Comparison of ENCODE assay signal across 8 cellular contexts in the genomic region with DNA sequence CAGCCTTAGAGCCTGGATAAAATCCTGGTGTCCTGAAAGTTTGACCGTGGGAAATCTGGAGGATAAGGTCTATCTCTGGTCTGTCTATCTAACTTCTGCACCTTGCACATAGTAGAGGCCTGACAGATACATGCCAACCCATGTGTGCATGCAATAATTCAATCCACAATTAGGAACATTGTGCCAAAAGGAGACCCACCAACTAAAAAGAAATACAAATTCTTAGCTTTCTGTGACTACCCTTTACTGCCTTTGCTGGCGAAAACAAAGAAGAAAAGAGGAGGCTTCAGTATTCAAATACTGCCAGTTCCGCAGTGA. TPM values are rescaled to one million over a fixed set of nuclear protein-coding genes. Genes with fewer than 3 reads are reported as not detected.
DNase-seq lines count a peak whose midpoint lies in the region; ATAC-seq, FAIRE-seq and TF ChIP-seq lines count a peak whose summit lies in the region.

No MANE protein-coding gene starts in this region.

- peak overlapping the region; percentile 99 for H2AFZ ChIP-seq in OCI-LY7 (ENCODE audit: low read length)

- H4K20me1 ChIP-seq in OCI-LY7 (ENCODE audit: insufficient read depth, low read length), result no peaks in the 10 kb centered on the region

- H3K9me3 ChIP-seq in OCI-LY7 (ENCODE audit: low read length) (no peaks in the 10 kb centered on the region), pancreas (no peaks in the 10 kb centered on the region)

- no peaks in the 10 kb centered on the region for H3K9me2 ChIP-seq in OCI-LY7 (ENCODE audit: insufficient read depth, low read length)

- 54 to 59% methylated on average over 3 of the region's 3 CpGs for WGBS in pancreas, 2 donors

- peaks cover 33% of the 10 kb centered on the region for H3K79me2 ChIP-seq in OCI-LY7 (ENCODE audit: insufficient read depth, low read depth, low read length)

- CTCF ChIA-PET in OCI-LY7 (lab: Charles Lee; ENCODE audit: unreplicated experiment), result no interaction called here

- no peak for DNase-seq in D721Med (ENCODE audit: insufficient read length, low spot score)
- DNase-seq in OCI-LY7 (ENCODE audit: low spot score), result no peak
- no peak for DNase-seq in epithelial cell of esophagus (ENCODE audit: low read depth)
- DNase-seq in pancreas, result no peak
- DNase-seq in GOT3 (lab: John Stamatoyannopoulos, UW), result no peak
- no peak for DNase-seq in hippocampal formation (lab: John Stamatoyannopoulos, UW)

- H3K4me3 ChIP-seq in OCI-LY7 (ENCODE audit: low read depth, low read length, poor library complexity, severe bottlenecking) (peak overlapping the region; percentile 78), epithelial cell of esophagus (ENCODE audit: low read length) (peak overlapping the region; percentile 94), pancreas (peak overlapping the region; percentile 62 to 95 (median 75))

- no TSS peak for BruUV-seq in OCI-LY7 (replicated peaks; lab: Mats Ljungman, UMichigan)

- peaks cover 23% of the 10 kb centered on the region for H3K4me1 ChIP-seq in OCI-LY7 (ENCODE audit: insufficient read depth, low read length, poor library complexity, severe bottlenecking)
- peaks cover 9 to 21% (median 21%) of the 10 kb centered on the region in 3 donors for H3K4me1 ChIP-seq in pancreas

- POLR2A ChIA-PET in OCI-LY7 (lab: Charles Lee), result interaction anchor here (1.0 to 2.1 kb wide), 5 partner anchors 9 to 238 kb away, joined by 3 to 7 read pairs (median 4); no protein-coding TSS in a partner anchor

- peak overlapping the region; percentile 77 for H3K27ac ChIP-seq in OCI-LY7 (ENCODE audit: low read depth, low read length, poor library complexity, severe bottlenecking)
- H3K27ac ChIP-seq in pancreas, result peak overlapping the region; percentile 74 to 93 (median 78)

- FAIRE-seq in D721Med (lab: Jason Lieb, UNC) (peak; percentile 25), pancreas (lab: Jason Lieb, UNC) (no peak)

- intact Hi-C loops in OCI-LY7 (cut with micrococcal nuclease; ENCODE audit: unreplicated experiment), result loop anchor here (2.0 to 10.0 kb wide), 4 partner anchors 110 to 1182 kb away; a partner anchor contains a TSS
- intact Hi-C loops in pancreas (cut with DNase I), result no loop called here

- no peaks in the 10 kb centered on the region for H3K27me3 ChIP-seq in pancreas

- H3K36me3 ChIP-seq in OCI-LY7 (ENCODE audit: insufficient read depth, low read length) (peaks cover 17% of the 10 kb centered on the region), pancreas (no peaks in the 10 kb centered on the region)

- ATAC-seq in pancreas (no peak), HG03097 (IDR thresholded peaks at IDR 0.05; ENCODE audit: low FRiP score, unreplicated experiment) (no peak), GM19452 (IDR thresholded peaks at IDR 0.05; ENCODE audit: unreplicated experiment) (no peak)

- H3K4me2 ChIP-seq in OCI-LY7 (ENCODE audit: low read length), result peak overlapping the region; percentile 69

- TF ChIP-seq CTCF in D721Med (IDR thresholded peaks at IDR 0.05; ENCODE audit: insufficient read depth, missing control alignments) (no peak), OCI-LY7 (conservative IDR thresholded peaks at IDR 0.05; ENCODE audit: low read length) (no peak), epithelial cell of esophagus (IDR thresholded peaks at IDR 0.05; ENCODE audit: insufficient read depth, low read depth, low read length, missing control alignments) (no peak), pancreas (IDR thresholded peaks at IDR 0.05) (no peak)

RNA-seq across cellular contexts. Expression of a gene that starts 0.4 kb away (rescaled TPM):
- 17.5 and 28.2 TPM in 2 replicates for total RNA-seq in OCI-LY7 (2014; rRNA removed; shearing (Covaris generic))
- total RNA-seq in OCI-LY7 (2022) (22.6 and 25.7 TPM in 2 replicates), pancreas (10 to 100 TPM in 1 of 6 donors, 1 to 10 TPM in 5; 5.9 to 11.9 (median 7.7) TPM)
- polyA plus RNA-seq in pancreas, result 1 to 10 TPM; 3.3 to 5.1 TPM

RNA-seq across cellular contexts. Expression of a gene that starts 44.7 kb away (rescaled TPM):
- not detected in 2 replicates for total RNA-seq in OCI-LY7 (2014; rRNA removed; shearing (Covaris generic))
- 0.30 TPM in 1 of 2 replicates, not detected in the other for total RNA-seq in OCI-LY7 (2022)
- under 1 TPM; 0.19 to 0.46 (median 0.28) TPM for total RNA-seq in pancreas
- polyA plus RNA-seq in pancreas, result under 1 TPM; 0.15 to 0.52 TPM
